In genomic region chr3:52317601-52318000, GRCh38 we compare ENCODE assay signal across 8 cellular contexts. TPM values are rescaled to one million over a fixed set of nuclear protein-coding genes. Genes with fewer than 3 reads are reported as not detected.
DNase-seq lines count a peak whose midpoint lies in the region; ATAC-seq and TF ChIP-seq lines count a peak whose summit lies in the region.

No MANE protein-coding gene starts in this region.

- CTCF ChIA-PET in CD8-positive, alpha-beta memory T cell (lab: Charles Lee): interaction anchor here (1.7 kb wide), 1 partner anchor 86 kb away, joined by 6 read pairs; no protein-coding TSS in a partner anchor

- peak overlapping the region in 5 of 7 donors; percentile 21 to 82 (median 66) for H3K4me3 Mint-ChIP-seq in CD8-positive, alpha-beta memory T cell
- H3K4me3 Mint-ChIP-seq in activated T-helper 2 cell treated with anti-CD3 and anti-CD28 coated beads, Interferon-gamma antibody, Interleukin-2, Interleukin-4, amounts not matched to agents 10 μg/mL and 5 μg/mL and 100 μg/mL, durations not matched to agents 14 hours and 24 hours and 36 hours (ENCODE audit: low read depth): peak overlapping the region; percentile 39

- peaks cover 14% of the 10 kb centered on the region for H3K4me1 ChIP-seq in CD8-positive, alpha-beta memory T cell (ENCODE audit: insufficient read depth, low read length)
- peaks cover 0 to 32% (median 9%) of the 10 kb centered on the region in 3 donors for H3K4me1 ChIP-seq in gastroesophageal sphincter
- H3K4me1 ChIP-seq in prostate gland (replicated peaks): no peaks in the 10 kb centered on the region
- H3K4me1 ChIP-seq in upper lobe of left lung: peaks cover 19 to 31% (median 22%) of the 10 kb centered on the region in 4 donors

- peaks cover 0 to 8% (median 1%) of the 10 kb centered on the region in 3 donors for H3K36me3 Mint-ChIP-seq in CD8-positive, alpha-beta memory T cell
- no peaks in the 10 kb centered on the region for H3K36me3 Mint-ChIP-seq in activated T-helper 2 cell treated with anti-CD3 and anti-CD28 coated beads, Interferon-gamma antibody, Interleukin-2, Interleukin-4, amounts not matched to agents 10 μg/mL and 5 μg/mL and 100 μg/mL, durations not matched to agents 14 hours and 24 hours and 36 hours (ENCODE audit: low read depth)

- ATAC-seq in gastroesophageal sphincter (peak; percentile 78), upper lobe of left lung (ENCODE audit: low FRiP score in 2 of 2) (peak; percentile 82 to 88), HG03378 (IDR thresholded peaks at IDR 0.05; ENCODE audit: unreplicated experiment) (no peak)

- H3K27ac Mint-ChIP-seq in CD8-positive, alpha-beta memory T cell: peak overlapping the region in 7 of 8 donors; percentile 11 to 87 (median 66)
- no peak overlapping the region for H3K27ac Mint-ChIP-seq in activated T-helper 2 cell treated with anti-CD3 and anti-CD28 coated beads, Interferon-gamma antibody, Interleukin-2, Interleukin-4, amounts not matched to agents 10 μg/mL and 5 μg/mL and 100 μg/mL, durations not matched to agents 14 hours and 24 hours and 36 hours

- no peaks in the 10 kb centered on the region for H3K9me3 Mint-ChIP-seq in CD8-positive, alpha-beta memory T cell
- H3K9me3 Mint-ChIP-seq in activated T-helper 2 cell treated with anti-CD3 and anti-CD28 coated beads, Interferon-gamma antibody, Interleukin-2, Interleukin-4, amounts not matched to agents 10 μg/mL and 5 μg/mL and 100 μg/mL, durations not matched to agents 14 hours and 24 hours and 36 hours: no peaks in the 10 kb centered on the region

- TF ChIP-seq EP300 in gastroesophageal sphincter (IDR thresholded peaks at IDR 0.05) (no peak), upper lobe of left lung (IDR thresholded peaks at IDR 0.05) (no peak)

- H3K4me3 ChIP-seq in CD8-positive, alpha-beta memory T cell (ENCODE audit: low read length): peak overlapping the region; percentile 18
- H3K4me3 ChIP-seq in gastroesophageal sphincter (peak overlapping the region; percentile 20 to 44), prostate gland (peak overlapping the region; percentile 16 to 17), upper lobe of left lung (peak overlapping the region; percentile 14 to 50 (median 34))

- no peaks in the 10 kb centered on the region for H3K27me3 ChIP-seq in CD8-positive, alpha-beta memory T cell (ENCODE audit: insufficient read depth, low read length, poor library complexity, severe bottlenecking)
- H3K27me3 ChIP-seq in gastroesophageal sphincter: no peaks in the 10 kb centered on the region
- no peaks in the 10 kb centered on the region for H3K27me3 ChIP-seq in prostate gland (replicated peaks; ENCODE audit: insufficient read depth)
- H3K27me3 ChIP-seq in upper lobe of left lung: no peaks in the 10 kb centered on the region

- POLR2A ChIA-PET in CD8-positive, alpha-beta memory T cell (lab: Charles Lee): interaction anchor here (1.0 kb wide), 2 partner anchors 30 to 69 kb away, joined by 3 to 4 read pairs; partner anchors contain the start of gene GLYCTK

- TF ChIP-seq POLR2A in gastroesophageal sphincter (IDR thresholded peaks at IDR 0.05): no peak
- no peak for TF ChIP-seq POLR2A in prostate gland (IDR thresholded peaks at IDR 0.05)
- TF ChIP-seq POLR2A in upper lobe of left lung (IDR thresholded peaks at IDR 0.05): no peak

- 40% methylated on average over 1 of the region's 32 CpGs; no CpG with 5 or more reads in 1 of the 2 donors for WGBS in gastroesophageal sphincter (ENCODE audit: low coverage in 1 of 2), 2 donors
- whole genome bisulfite sequencing in prostate gland: 4% methylated on average over 32 of the region's 32 CpGs
- 5 to 22% methylated on average over 14 to 29 of the region's 32 CpGs for WGBS in upper lobe of left lung, 2 donors

- TF ChIP-seq CTCF in gastroesophageal sphincter (IDR thresholded peaks at IDR 0.05): no peak
- TF ChIP-seq CTCF in prostate gland (IDR thresholded peaks at IDR 0.05): no peak
- TF ChIP-seq CTCF in upper lobe of left lung (IDR thresholded peaks at IDR 0.05): no peak

- intact Hi-C loops in activated T-helper 2 cell treated with anti-CD3 and anti-CD28 coated beads, Interferon-gamma antibody, Interleukin-2, Interleukin-4, amounts not matched to agents 10 μg/mL and 5 μg/mL and 100 μg/mL, durations not matched to agents 14 hours and 24 hours and 36 hours (cut with micrococcal nuclease): no loop called here
- intact Hi-C loops in prostate gland (cut with DNase I): no loop called here

- H3K36me3 ChIP-seq in CD8-positive, alpha-beta memory T cell (ENCODE audit: insufficient read depth, low read length): no peaks in the 10 kb centered on the region
- H3K36me3 ChIP-seq in gastroesophageal sphincter (peaks cover 0 to 4% of the 10 kb centered on the region in 2 donors), prostate gland (no peaks in the 10 kb centered on the region), upper lobe of left lung (no peaks in the 10 kb centered on the region)

- no peak overlapping the region for H3K27ac ChIP-seq in CD8-positive, alpha-beta memory T cell (ENCODE audit: low read depth, low read length)
- peak overlapping the region in 1 of 4 donors; percentile 6 for H3K27ac ChIP-seq in gastroesophageal sphincter
- H3K27ac ChIP-seq in prostate gland: no peak overlapping the region
- H3K27ac ChIP-seq in upper lobe of left lung: peak overlapping the region in 3 of 4 donors; percentile 12 to 50 (median 34)

- H3K27me3 Mint-ChIP-seq in CD8-positive, alpha-beta memory T cell: no peaks in the 10 kb centered on the region
- no peaks in the 10 kb centered on the region for H3K27me3 Mint-ChIP-seq in activated T-helper 2 cell treated with anti-CD3 and anti-CD28 coated beads, Interferon-gamma antibody, Interleukin-2, Interleukin-4, amounts not matched to agents 10 μg/mL and 5 μg/mL and 100 μg/mL, durations not matched to agents 14 hours and 24 hours and 36 hours (ENCODE audit: low read depth)

- no peaks in the 10 kb centered on the region for H3K9me3 ChIP-seq in CD8-positive, alpha-beta memory T cell (ENCODE audit: low read length)
- H3K9me3 ChIP-seq in gastroesophageal sphincter (no peaks in the 10 kb centered on the region), prostate gland (no peaks in the 10 kb centered on the region), upper lobe of left lung (no peaks in the 10 kb centered on the region)

- peak; percentile 57 to 84 (median 63) for DNase-seq in CD8-positive, alpha-beta memory T cell
- peak; percentile 28 for DNase-seq in NCI-H524 treated with DMSO at 0.1 percent for 48 hours (lab: John Stamatoyannopoulos, UW)
- peak; percentile 67 for DNase-seq in activated T-helper 2 cell treated with anti-CD3 and anti-CD28 coated beads, Interferon-gamma antibody, Interleukin-2, Interleukin-4, amounts not matched to agents 10 μg/mL and 5 μg/mL and 100 μg/mL, durations not matched to agents 14 hours and 24 hours and 36 hours (ENCODE audit: low spot score)
- DNase-seq in prostate gland (ENCODE audit: low spot score): no peak
- DNase-seq in upper lobe of left lung: peak; percentile 81 to 94
- DNase-seq in NCI-H1694 (lab: John Stamatoyannopoulos, UW): no peak

- peaks cover 10 to 30% (median 15%) of the 10 kb centered on the region in 3 donors for H3K4me1 Mint-ChIP-seq in CD8-positive, alpha-beta memory T cell
- H3K4me1 Mint-ChIP-seq in activated T-helper 2 cell treated with anti-CD3 and anti-CD28 coated beads, Interferon-gamma antibody, Interleukin-2, Interleukin-4, amounts not matched to agents 10 μg/mL and 5 μg/mL and 100 μg/mL, durations not matched to agents 14 hours and 24 hours and 36 hours (ENCODE audit: low read depth): peaks cover 21% of the 10 kb centered on the region

RNA-seq across cellular contexts. Expression of gene DNAH1, which starts 1.5 kb away (rescaled TPM):
- total RNA-seq in CD8-positive, alpha-beta memory T cell: 1 to 10 TPM; 7.0 TPM
- polyA plus RNA-seq in CD8-positive, alpha-beta memory T cell: 1.0 TPM
- 9.8 and 11.1 TPM in 2 replicates for total RNA-seq in activated T-helper 2 cell treated with anti-CD3 and anti-CD28 coated beads, Interferon-gamma antibody, Interleukin-2, Interleukin-4, amounts not matched to agents 10 μg/mL and 5 μg/mL and 100 μg/mL, durations not matched to agents 14 hours and 24 hours and 36 hours
- 1 to 10 TPM; 3.2 to 8.1 (median 6.2) TPM for total RNA-seq in gastroesophageal sphincter
- total RNA-seq in prostate gland: 10 to 100 TPM in 1 of 2 donors, 1 to 10 TPM in 1; 5.6 to 18.7 TPM
- 10 to 100 TPM; 10.8 to 67.1 (median 22.4) TPM for total RNA-seq in upper lobe of left lung

RNA-seq across cellular contexts. Expression of gene GLYCTK, which starts 30.0 kb away (rescaled TPM):
- total RNA-seq in CD8-positive, alpha-beta memory T cell: 10 to 100 TPM; 21.2 to 21.4 TPM
- polyA plus RNA-seq in CD8-positive, alpha-beta memory T cell: 9.7 TPM
- total RNA-seq in activated T-helper 2 cell treated with anti-CD3 and anti-CD28 coated beads, Interferon-gamma antibody, Interleukin-2, Interleukin-4, amounts not matched to agents 10 μg/mL and 5 μg/mL and 100 μg/mL, durations not matched to agents 14 hours and 24 hours and 36 hours: 16.6 and 16.8 TPM in 2 replicates
- total RNA-seq in gastroesophageal sphincter: 1 to 10 TPM; 2.6 to 7.7 (median 3.1) TPM
- 10 to 100 TPM in 1 of 2 donors, 1 to 10 TPM in 1; 7.3 to 12.2 TPM for total RNA-seq in prostate gland
- 10 to 100 TPM in 5 of 6 donors, 1 to 10 TPM in 1; 5.5 to 21.0 (median 15.8) TPM for total RNA-seq in upper lobe of left lung

RNA-seq across cellular contexts. Expression of gene WDR82, which starts 39.2 kb away (rescaled TPM):
- total RNA-seq in CD8-positive, alpha-beta memory T cell: 100 to 1,000 TPM; 133 to 140 TPM
- polyA plus RNA-seq in CD8-positive, alpha-beta memory T cell: 133 TPM
- 101 and 103 TPM in 2 replicates for total RNA-seq in activated T-helper 2 cell treated with anti-CD3 and anti-CD28 coated beads, Interferon-gamma antibody, Interleukin-2, Interleukin-4, amounts not matched to agents 10 μg/mL and 5 μg/mL and 100 μg/mL, durations not matched to agents 14 hours and 24 hours and 36 hours
- 10 to 100 TPM; 63.7 to 92.0 (median 86.7) TPM for total RNA-seq in gastroesophageal sphincter
- 10 to 100 TPM; 52.4 to 86.9 TPM for total RNA-seq in prostate gland
- total RNA-seq in upper lobe of left lung: 10 to 100 TPM; 23.0 to 63.6 (median 46.8) TPM

Comparison
In these comparisons a context has a peak if more than half of its experiments do, and no peak if none do; other contexts are left out.
1. DNase-seq: peak in CD8-positive, alpha-beta memory T cell (5 of 5), NCI-H524 treated with DMSO at 0.1 percent for 48 hours (single experiment), activated T-helper 2 cell treated with anti-CD3 and anti-CD28 coated beads, Interferon-gamma antibody, Interleukin-2, Interleukin-4, amounts not matched to agents 10 μg/mL and 5 μg/mL and 100 μg/mL, durations not matched to agents 14 hours and 24 hours and 36 hours (single experiment) and upper lobe of left lung (2 of 2); none in prostate gland (single experiment) and NCI-H1694 (single experiment).
2. H3K27ac ChIP-seq: peak in upper lobe of left lung (3 of 4); none in CD8-positive, alpha-beta memory T cell (single experiment) and prostate gland (0 of 2).
3. Peak in every context shown above with its lines, with median percentiles within 50 percentile points of each other: H3K4me3 ChIP-seq.